In the genomic region with DNA sequence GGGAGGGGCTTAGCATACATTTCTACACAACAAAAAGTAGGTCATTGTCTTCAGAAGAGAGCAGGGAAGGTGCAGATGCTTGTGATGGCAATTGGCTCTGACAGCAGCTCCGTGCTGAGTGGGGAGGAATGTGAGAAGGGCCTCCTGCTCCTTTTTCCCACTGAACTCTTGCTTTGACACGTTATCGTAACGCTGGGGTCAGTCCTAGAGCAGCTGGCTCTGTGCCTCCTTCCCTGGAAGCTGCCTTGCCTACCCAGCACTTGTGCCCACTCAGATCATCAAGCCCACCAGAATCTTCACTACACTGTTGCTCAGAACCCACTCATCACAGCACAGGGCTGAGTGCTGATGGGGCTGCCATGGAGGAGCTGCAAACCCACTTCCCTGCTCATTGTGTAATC, we compare ENCODE assay signal across 24 cellular contexts. TPM values are rescaled to one million over a fixed set of nuclear protein-coding genes. Genes with fewer than 3 reads are reported as not detected.
A peak's percentile ranks its signal among the peaks of the same experiment; 100 is the strongest.
DNase-seq lines count a peak whose midpoint lies in the region; ATAC-seq and TF ChIP-seq lines count a peak whose summit lies in the region.
"Had no signal": no experiment of that assay in that cellular context is flagged by ENCODE, and none has a peak within 500 bp of the region (broad histone marks: within the 10 kb centered on the region; RNA-seq: fewer than 3 reads in every experiment).

No MANE protein-coding gene starts in this region.

- no peaks in the 10 kb centered on the region for H3K36me3 Mint-ChIP-seq in nephron progenitor cell (ENCODE audit: low read depth)
- H3K36me3 Mint-ChIP-seq: activated naive CD8-positive, alpha-beta T cell had no signal

- DNase-seq in Right ventricle myocardium inferior (ENCODE audit: missing footprints), result no peak
- no peak for DNase-seq in cardiac septum (ENCODE audit: low spot score)
- DNase-seq in cardiac muscle cell (ENCODE audit: low read depth in 1 of 2, low spot score in 1 of 2), result peak; percentile 49
- DNase-seq in nephron progenitor cell, result no peak
- DNase-seq in activated gamma-delta T cell treated with Interleukin-2 at 50 U/mL for 16 hours, result no peak
- DNase-seq in upper lobe of right lung, result no peak
- DNase-seq: activated T-cell treated with anti-CD3 and anti-CD28 coated beads, Interleukin-2, amount 50 U/mL, for 48 hours; foreskin fibroblast; GDM1; HCEC 1CT; NCI-H1417; NCI-H2171 treated with DMSO at 0.1 percent for 48 hours; ovary; stimulated activated CD4-positive, alpha-beta T cell treated with anti-CD3 and anti-CD28 coated beads, Interleukin-4, amount 100 ng/mL, for 1 hour; stomach; T1000; uterus had no signal

- H3K4me1 ChIP-seq in cardiac muscle cell (ENCODE audit: low read depth) (peaks cover 7% of the 10 kb centered on the region), upper lobe of right lung (peaks cover 4% of the 10 kb centered on the region)
- H3K4me1 ChIP-seq: uterus had no signal

- peaks cover 72% of the 10 kb centered on the region for H3K27me3 ChIP-seq in cardiac muscle cell
- no peaks in the 10 kb centered on the region for H3K27me3 ChIP-seq in upper lobe of right lung
- H3K27me3 ChIP-seq: ovary, stomach, uterus had no signal

- ATAC-seq in Right ventricle myocardium inferior (peak; percentile 37), HG03521 (IDR thresholded peaks at IDR 0.05; ENCODE audit: unreplicated experiment) (no peak), GM21737 (IDR thresholded peaks at IDR 0.05; ENCODE audit: unreplicated experiment) (no peak), upper lobe of right lung (no peak)
- ATAC-seq: activated CD4-positive, CD25-positive, alpha-beta regulatory T cell treated with anti-CD3 and anti-CD28 coated beads, Interleukin-2, amount 50 U/mL, for 24 hours had no signal

- H3K4me3 ChIP-seq in cardiac muscle cell, result no peak overlapping the region
- H3K4me3 ChIP-seq in upper lobe of right lung, result no peak overlapping the region
- H3K4me3 ChIP-seq: A549, ovary, skin epidermis, stomach, uterus had no signal

- H3K36me3 ChIP-seq in cardiac muscle cell (no peaks in the 10 kb centered on the region), upper lobe of right lung (no peaks in the 10 kb centered on the region)
- H3K36me3 ChIP-seq: ovary, stomach, uterus had no signal

- peak overlapping the region; percentile 33 for H3K27ac Mint-ChIP-seq in nephron progenitor cell
- H3K27ac Mint-ChIP-seq: activated naive CD8-positive, alpha-beta T cell; dendritic cell treated with granulocyte-macrophage colony-stimulating factor and Interleukin-4, amounts not matched to agents 40 ng/mL and 50 ng/mL, for 4 days had no signal

- H3K4me3 Mint-ChIP-seq in nephron progenitor cell, result peak overlapping the region; percentile 41
- H3K4me3 Mint-ChIP-seq: activated naive CD8-positive, alpha-beta T cell; dendritic cell treated with granulocyte-macrophage colony-stimulating factor and Interleukin-4, amounts not matched to agents 40 ng/mL and 50 ng/mL, for 4 days had no signal

- H3K9me3 ChIP-seq in cardiac muscle cell (ENCODE audit: low read depth), result no peaks in the 10 kb centered on the region
- H3K9me3 ChIP-seq in upper lobe of right lung, result no peaks in the 10 kb centered on the region
- H3K9me3 ChIP-seq: A549, ovary, stomach, uterus had no signal

- TF ChIP-seq CTCF in cardiac muscle cell (IDR thresholded peaks at IDR 0.05; ENCODE audit: low read depth, low read length) (no peak), nephron progenitor cell (IDR thresholded peaks at IDR 0.05) (no peak), upper lobe of right lung (IDR thresholded peaks at IDR 0.05) (no peak)

- peaks cover 7% of the 10 kb centered on the region for H3K27me3 Mint-ChIP-seq in nephron progenitor cell (ENCODE audit: low read depth, poor library complexity)
- H3K27me3 Mint-ChIP-seq: dendritic cell treated with granulocyte-macrophage colony-stimulating factor and Interleukin-4, amounts not matched to agents 40 ng/mL and 50 ng/mL, for 4 days had no signal

- intact Hi-C loops in Right ventricle myocardium inferior (cut with DNase I), result loop anchor here (1.0 to 5.0 kb wide), 4 partner anchors 15 to 500 kb away; a partner anchor contains a TSS
- intact Hi-C loops in cardiac septum (cut with DNase I), result loop anchor here (2.0 to 5.0 kb wide), 2 partner anchors 17 to 120 kb away; no protein-coding TSS in a partner anchor
- intact Hi-C loops in upper lobe of right lung (cut with DNase I), result no loop called here

- no peaks in the 10 kb centered on the region for H3K9me3 Mint-ChIP-seq in nephron progenitor cell
- H3K9me3 Mint-ChIP-seq: dendritic cell treated with granulocyte-macrophage colony-stimulating factor and Interleukin-4, amounts not matched to agents 40 ng/mL and 50 ng/mL, for 4 days had no signal

- H3K27ac ChIP-seq in cardiac muscle cell (no peak overlapping the region), upper lobe of right lung (no peak overlapping the region)
- H3K27ac ChIP-seq: A549, ovary, uterus had no signal

- peaks cover 42% of the 10 kb centered on the region for H3K4me1 Mint-ChIP-seq in nephron progenitor cell

RNA-seq across cellular contexts. Expression of a gene that starts 14.9 kb away (rescaled TPM):
- total RNA-seq in Right ventricle myocardium inferior (14.0 TPM), cardiac septum (50.8 TPM), cardiac muscle cell (106 and 164 TPM in 2 replicates), upper lobe of right lung (44.8 TPM)
- polyA plus RNA-seq in cardiac muscle cell, result 113 and 120 TPM in 2 replicates

Comparison
In these comparisons a context has a peak if more than half of its experiments do, and no peak if none do; other contexts are left out.
1. DNase-seq: peak in cardiac muscle cell (2 of 2); none in Right ventricle myocardium inferior (single experiment), cardiac septum (single experiment), nephron progenitor cell (single experiment), activated gamma-delta T cell treated with Interleukin-2 at 50 U/mL for 16 hours (single experiment) and upper lobe of right lung (single experiment).